ENCODE assay signal across 14 cellular contexts in genomic region chr17:2177235-2177811, GRCh38.
DNase-seq lines count a peak whose midpoint lies in the region; ATAC-seq and TF ChIP-seq lines count a peak whose summit lies in the region.
"Had no signal": no experiment of that assay in that cellular context is flagged by ENCODE, and none has a peak within 500 bp of the region (broad histone marks: within the 10 kb centered on the region; RNA-seq: fewer than 3 reads in every experiment).

No MANE protein-coding gene starts in this region.

- DNase-seq in EH (ENCODE audit: low read depth) (peak; percentile 79), fibroblast of mammary gland (ENCODE audit: low read depth) (peak; percentile 58), progenitor cell of endocrine pancreas (ENCODE audit: low spot score, unreplicated experiment) (no peak), GM13976 (ENCODE audit: low spot score) (no peak), SKM-1 (lab: John Stamatoyannopoulos, UW; ENCODE audit: unreplicated experiment) (no peak)
- DNase-seq: Calu3; effector memory CD4-positive, alpha-beta T cell; H9; NCI-H524 treated with DMSO at 0.1 percent for 48 hours; stimulated activated CD4-positive, alpha-beta T cell treated with anti-CD3 and anti-CD28 coated beads, Interleukin-4, amount 100 ng/mL, for 4 hours had no signal

- H3K27me3 Mint-ChIP-seq in progenitor cell of endocrine pancreas: no peaks in the 10 kb centered on the region

- peaks cover 64% of the 10 kb centered on the region for H3K4me1 Mint-ChIP-seq in progenitor cell of endocrine pancreas (ENCODE audit: low read depth)

- in situ Hi-C loops in GM13976 (cut with MboI; ENCODE audit: low sequenced_read_pairs, unreplicated experiment): no loop called here

- TF ChIP-seq CTCF in fibroblast of mammary gland (conservative IDR thresholded peaks at IDR 0.05; ENCODE audit: control insufficient read depth, insufficient read depth, low read depth, low read length) (no peak), progenitor cell of endocrine pancreas (IDR thresholded peaks at IDR 0.05; ENCODE audit: unreplicated experiment) (no peak), GM13976 (IDR thresholded peaks at IDR 0.05; ENCODE audit: borderline replicate concordance, control extremely low read depth, extremely low read depth, insufficient read depth, missing control alignments) (no peak)

- no peaks in the 10 kb centered on the region for H3K9me3 Mint-ChIP-seq in progenitor cell of endocrine pancreas (ENCODE audit: low read depth)
- H3K9me3 Mint-ChIP-seq: activated T-helper 2 cell treated with anti-CD3 and anti-CD28 coated beads, Interferon-gamma antibody, Interleukin-2, Interleukin-4, amounts not matched to agents 10 μg/mL and 5 μg/mL and 100 μg/mL, durations not matched to agents 14 hours and 24 hours and 36 hours; H9 had no signal

- peak overlapping the region; percentile 89 for H3K27ac Mint-ChIP-seq in progenitor cell of endocrine pancreas
- H3K27ac Mint-ChIP-seq: activated T-helper 2 cell treated with anti-CD3 and anti-CD28 coated beads, Interferon-gamma antibody, Interleukin-2, Interleukin-4, amounts not matched to agents 10 μg/mL and 5 μg/mL and 100 μg/mL, durations not matched to agents 14 hours and 24 hours and 36 hours had no signal

- peaks cover 4% of the 10 kb centered on the region for H3K36me3 Mint-ChIP-seq in progenitor cell of endocrine pancreas (ENCODE audit: insufficient read depth)

- H3K4me3 ChIP-seq in fibroblast of mammary gland (ENCODE audit: control insufficient read depth, low read depth, low read length): no peak overlapping the region

- ATAC-seq in HG03175 (IDR thresholded peaks at IDR 0.05; ENCODE audit: unreplicated experiment) (no peak), HG03521 (IDR thresholded peaks at IDR 0.05; ENCODE audit: unreplicated experiment) (no peak)

- no peak overlapping the region for H3K4me3 Mint-ChIP-seq in progenitor cell of endocrine pancreas (ENCODE audit: low read depth)
- H3K4me3 Mint-ChIP-seq: H9 had no signal

TF ChIP-seq in PFSK-1, 5 proteins besides CTCF, POLR2A, EP300 and RAD21:
- TF ChIP-seq FOXP2 (optimal IDR thresholded peaks at IDR 0.05; ENCODE audit: borderline replicate concordance, extremely low read depth, extremely low read length, insufficient read depth) (no peak), SIN3A (IDR thresholded peaks at IDR 0.05; ENCODE audit: borderline replicate concordance, insufficient read depth, low read length) (0 out of 2 replicates have a peak, but pooled peaks have one; percentile 50), REST (IDR thresholded peaks at IDR 0.05; ENCODE audit: insufficient read depth in 1 of 2, low read depth in 2 of 2, low read length in 2 of 2) (no peak)
TF ChIP-seq in PFSK-1: peak in this region for 1.

Comparison
In these comparisons a context has a peak if more than half of its experiments do, and no peak if none do; other contexts are left out.
1. DNase-seq: peak in EH (single experiment) and fibroblast of mammary gland (single experiment); none in progenitor cell of endocrine pancreas (single experiment), GM13976 (single experiment) and SKM-1 (single experiment).